In genomic region chr11:1050581-1051355, GRCh38 we compare ENCODE assay signal across 8 cellular contexts. TPM values are rescaled to one million over a fixed set of nuclear protein-coding genes. Genes with fewer than 3 reads are reported as not detected.
DNase-seq lines count a peak whose midpoint lies in the region; ATAC-seq and TF ChIP-seq lines count a peak whose summit lies in the region.

No MANE protein-coding gene starts in this region.

- H3K27me3 ChIP-seq in adipocyte (replicated peaks; ENCODE audit: control insufficient read depth, insufficient read depth, low read length) (peaks cover 51% of the 10 kb centered on the region), right cardiac atrium (ENCODE audit: control insufficient read depth, insufficient read depth) (no peaks in the 10 kb centered on the region), sigmoid colon (peaks cover 22 to 85% (median 61%) of the 10 kb centered on the region in 3 donors)

- no peaks in the 10 kb centered on the region for H3K9me3 ChIP-seq in adipocyte (ENCODE audit: control insufficient read depth, low read length)
- H3K9me3 ChIP-seq in right cardiac atrium (ENCODE audit: control insufficient read depth, low read length) = no peaks in the 10 kb centered on the region
- no peaks in the 10 kb centered on the region for H3K9me3 ChIP-seq in sigmoid colon

- no peak overlapping the region for H3K9ac ChIP-seq in adipocyte (ENCODE audit: low read length)

- peak overlapping the region; percentile 49 for H3K27ac ChIP-seq in C4-2B
- H3K27ac ChIP-seq in right cardiac atrium (ENCODE audit: low read length) = no peak overlapping the region
- no peak overlapping the region for H3K27ac ChIP-seq in sigmoid colon

- H3K4me3 ChIP-seq in adipocyte (ENCODE audit: low read length) = no peak overlapping the region
- no peak overlapping the region for H3K4me3 ChIP-seq in right cardiac atrium (ENCODE audit: low read length)
- no peak overlapping the region for H3K4me3 ChIP-seq in sigmoid colon

- no peak for TF ChIP-seq POLR2A in sigmoid colon (IDR thresholded peaks at IDR 0.05)

- WGBS in right cardiac atrium = 49% methylated on average over 39 of the region's 39 CpGs
- 16 to 49% methylated on average over 39 of the region's 39 CpGs for WGBS in sigmoid colon, 2 donors

- no peak for TF ChIP-seq EP300 in sigmoid colon (IDR thresholded peaks at IDR 0.05)

- peak; percentile 58 for DNase-seq in NCI-H1105 (lab: John Stamatoyannopoulos, UW)
- peak; percentile 49 to 66 (median 63) for DNase-seq in T-helper 1 cell
- peak; percentile 55 for DNase-seq in adipocyte (ENCODE audit: low read depth)
- peak; percentile 59 to 84 (median 82) for DNase-seq in right cardiac atrium
- DNase-seq in sigmoid colon = peak; percentile 76

- H3K36me3 ChIP-seq in adipocyte (ENCODE audit: control insufficient read depth, insufficient read depth, low read length, severe bottlenecking) (no peaks in the 10 kb centered on the region), sigmoid colon (no peaks in the 10 kb centered on the region)

- H3K4me1 ChIP-seq in adipocyte (ENCODE audit: control insufficient read depth, insufficient read depth, low read length) = no peaks in the 10 kb centered on the region
- no peaks in the 10 kb centered on the region for H3K4me1 ChIP-seq in right cardiac atrium (ENCODE audit: control insufficient read depth, insufficient read depth, low read length)
- H3K4me1 ChIP-seq in sigmoid colon = no peaks in the 10 kb centered on the region

- ATAC-seq in GM21447 (IDR thresholded peaks at IDR 0.05; ENCODE audit: unreplicated experiment) (peak; percentile 66), right cardiac atrium (peak; percentile 83 to 84), GM21576 (IDR thresholded peaks at IDR 0.05; ENCODE audit: unreplicated experiment) (no peak)

- TF ChIP-seq CTCF in C4-2B (conservative IDR thresholded peaks at IDR 0.05) = peak; percentile 98
- TF ChIP-seq CTCF in sigmoid colon (IDR thresholded peaks at IDR 0.05) = peak; percentile 41 to 81 (median 73)

- intact Hi-C loops in right cardiac atrium (cut with DNase I) (loop anchor here (2.0 to 10.0 kb wide), 3 partner anchors 196 to 202 kb away; no protein-coding TSS in a partner anchor), sigmoid colon (cut with DNase I) (loop anchor here (2.0 kb wide), 1 partner anchor 202 kb away; no protein-coding TSS in a partner anchor)

RNA-seq across cellular contexts. Expression of gene MUC6, which starts 14.2 kb away (rescaled TPM):
- total RNA-seq in right cardiac atrium (not detected), sigmoid colon (not detected)
- polyA plus RNA-seq in right cardiac atrium (0.05 TPM), sigmoid colon (under 1 TPM in 2 of 3 donors, not detected in 1; under 0.01 to 0.04 TPM)

RNA-seq across cellular contexts. Expression of gene MUC2, which starts 23.9 kb away (rescaled TPM):
- total RNA-seq in right cardiac atrium = under 1 TPM in 1 of 4 donors, not detected in 3; 0.03 TPM
- 0.02 TPM for polyA plus RNA-seq in right cardiac atrium
- 1 to 10 TPM in 3 of 4 donors, not detected in 1; 2.5 to 8.0 (median 2.9) TPM for total RNA-seq in sigmoid colon
- 100 to 1,000 TPM in 1 of 3 donors, 10 to 100 TPM in 2; 22.8 to 248 (median 40.2) TPM for polyA plus RNA-seq in sigmoid colon
